ENCODE assay signal across 1 cellular context in the genomic region with DNA sequence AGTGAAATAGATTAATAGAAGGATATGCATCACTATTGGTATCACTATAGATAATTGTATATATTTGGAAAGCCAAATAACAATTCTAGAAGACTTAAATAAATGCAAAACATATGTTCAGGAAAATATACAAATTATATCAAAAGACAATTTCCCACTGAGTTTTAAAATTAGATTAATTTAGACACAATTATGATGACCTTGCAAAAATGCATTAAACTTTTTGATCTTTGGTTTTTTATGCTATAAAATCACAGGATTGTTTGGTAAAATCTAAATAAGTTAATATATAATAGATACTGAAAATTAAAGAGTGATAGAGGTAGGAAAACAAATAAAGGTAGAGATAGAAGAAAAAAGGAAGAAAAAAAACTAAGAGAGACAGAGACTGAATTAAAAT.
A peak's percentile ranks its signal among the peaks of the same experiment; 100 is the strongest.
TF ChIP-seq lines count a peak whose summit lies in the region.

No MANE protein-coding gene starts in this region.

TF ChIP-seq in IMR-90, 13 proteins besides CTCF, POLR2A, EP300 and RAD21 (continued from another document):
- TF ChIP-seq, protein P1, sequence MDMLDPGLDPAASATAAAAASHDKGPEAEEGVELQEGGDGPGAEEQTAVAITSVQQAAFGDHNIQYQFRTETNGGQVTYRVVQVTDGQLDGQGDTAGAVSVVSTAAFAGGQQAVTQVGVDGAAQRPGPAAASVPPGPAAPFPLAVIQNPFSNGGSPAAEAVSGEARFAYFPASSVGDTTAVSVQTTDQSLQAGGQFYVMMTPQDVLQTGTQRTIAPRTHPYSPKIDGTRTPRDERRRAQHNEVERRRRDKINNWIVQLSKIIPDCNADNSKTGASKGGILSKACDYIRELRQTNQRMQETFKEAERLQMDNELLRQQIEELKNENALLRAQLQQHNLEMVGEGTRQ (IDR thresholded peaks at IDR 0.05; ENCODE audit: low read depth, low read length): no peak
- TF ChIP-seq CEBPB (IDR thresholded peaks at IDR 0.05; ENCODE audit: low read depth, low read length) (no peak), FOS (IDR thresholded peaks at IDR 0.05; ENCODE audit: low read depth, low read length) (no peak), CHD1 (IDR thresholded peaks at IDR 0.05; ENCODE audit: low read depth, low read length) (no peak), MAZ (IDR thresholded peaks at IDR 0.05; ENCODE audit: borderline replicate concordance, low read depth, low read length) (no peak), MAFK (IDR thresholded peaks at IDR 0.05; ENCODE audit: low read depth, low read length) (peak; percentile 96)
- TF ChIP-seq, protein P2, sequence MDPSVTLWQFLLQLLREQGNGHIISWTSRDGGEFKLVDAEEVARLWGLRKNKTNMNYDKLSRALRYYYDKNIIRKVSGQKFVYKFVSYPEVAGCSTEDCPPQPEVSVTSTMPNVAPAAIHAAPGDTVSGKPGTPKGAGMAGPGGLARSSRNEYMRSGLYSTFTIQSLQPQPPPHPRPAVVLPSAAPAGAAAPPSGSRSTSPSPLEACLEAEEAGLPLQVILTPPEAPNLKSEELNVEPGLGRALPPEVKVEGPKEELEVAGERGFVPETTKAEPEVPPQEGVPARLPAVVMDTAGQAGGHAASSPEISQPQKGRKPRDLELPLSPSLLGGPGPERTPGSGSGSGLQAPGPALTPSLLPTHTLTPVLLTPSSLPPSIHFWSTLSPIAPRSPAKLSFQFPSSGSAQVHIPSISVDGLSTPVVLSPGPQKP (IDR thresholded peaks at IDR 0.05; ENCODE audit: borderline replicate concordance, low read depth, low read length): no peak
TF ChIP-seq in IMR-90: peak in this region for 1.
